Comparison of ENCODE assay signal across 17 cellular contexts in the genomic region with DNA sequence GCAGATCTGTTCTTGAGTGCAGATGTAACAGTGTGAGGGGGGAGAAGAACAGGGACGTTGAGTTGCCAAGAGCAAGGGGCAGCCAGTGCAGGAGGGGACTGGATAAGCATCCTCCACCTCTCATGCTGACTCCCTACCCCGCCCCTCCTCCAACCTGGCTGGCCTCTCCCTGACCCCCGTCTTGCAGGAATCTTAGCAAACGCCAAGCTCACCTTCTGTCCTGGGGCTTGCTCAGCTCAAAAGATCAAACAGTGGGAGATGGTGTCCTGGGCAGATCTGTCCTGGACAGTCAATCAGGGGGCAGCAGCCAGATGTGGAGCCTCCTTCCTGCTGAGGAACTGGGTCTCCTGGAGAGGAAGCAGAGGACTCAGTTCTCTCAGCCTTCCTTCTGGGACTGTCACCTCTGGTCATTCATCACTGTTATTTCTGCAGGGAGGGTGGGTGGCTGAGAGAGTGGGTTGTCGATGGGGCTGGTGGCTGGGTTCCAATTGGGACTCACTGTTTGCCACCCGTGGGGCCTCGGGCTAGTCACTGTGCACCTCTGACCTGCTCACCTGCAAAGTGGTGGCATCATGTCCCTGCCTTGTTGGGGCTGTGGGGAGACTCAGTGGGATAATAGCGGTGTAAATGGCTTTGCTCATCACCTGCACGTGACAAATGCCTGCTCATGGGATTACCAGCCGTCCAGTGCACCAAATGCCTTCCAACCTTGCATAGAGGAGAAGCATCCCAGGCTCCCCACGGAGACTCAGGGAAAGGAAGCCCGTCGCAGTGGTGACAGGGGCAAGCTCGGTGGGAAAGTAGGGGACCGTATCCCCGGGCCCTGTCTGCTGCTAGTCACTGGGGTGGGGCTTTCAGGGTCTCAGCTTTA.
"Had no signal": no experiment of that assay in that cellular context is flagged by ENCODE, and none has a peak within 500 bp of the region (broad histone marks: within the 10 kb centered on the region; RNA-seq: fewer than 3 reads in every experiment).

No MANE protein-coding gene starts in this region.

- H3K4me3 Mint-ChIP-seq: activated T-helper 1 cell treated with anti-CD3 and anti-CD28 coated beads, Interleukin-12 subunit alpha, Interleukin-12 subunit beta, Interleukin-2, Interleukin-4 antibody, amounts not matched to agents 30 ng/mL and 10 ng/mL and 1 ng/mL, durations not matched to agents 14 hours and 24 hours and 36 hours; memory B cell; naive thymus-derived CD8-positive, alpha-beta T cell; T-helper 1 cell treated with Interleukin-12 subunit alpha and Interleukin-12 subunit beta and Interleukin-4 antibody, amounts not matched to agents 30 μg/mL and 1 μg/mL, for 36 hours had no signal

- H3K4me1 ChIP-seq: uterus had no signal

- H3K27ac ChIP-seq: dorsolateral prefrontal cortex, uterus had no signal

- H3K27ac Mint-ChIP-seq: activated naive CD4-positive, alpha-beta T cell treated with anti-CD3 and anti-CD28 coated beads, Interleukin-2, amount 50 U/mL, for 72 hours; activated T-helper 1 cell treated with anti-CD3 and anti-CD28 coated beads, Interleukin-12 subunit alpha, Interleukin-12 subunit beta, Interleukin-2, Interleukin-4 antibody, amounts not matched to agents 30 ng/mL and 10 ng/mL and 1 ng/mL, durations not matched to agents 14 hours and 24 hours and 36 hours; memory B cell; naive thymus-derived CD8-positive, alpha-beta T cell; T-helper 1 cell treated with Interleukin-12 subunit alpha and Interleukin-12 subunit beta and Interleukin-4 antibody, amounts not matched to agents 30 μg/mL and 1 μg/mL, for 36 hours had no signal

- H3K4me3 ChIP-seq: dorsolateral prefrontal cortex, uterus had no signal

- H3K36me3 Mint-ChIP-seq: activated naive CD4-positive, alpha-beta T cell treated with anti-CD3 and anti-CD28 coated beads, Interleukin-2, amount 50 U/mL, for 72 hours; memory B cell; naive thymus-derived CD8-positive, alpha-beta T cell had no signal

- H3K9me3 Mint-ChIP-seq: activated naive CD4-positive, alpha-beta T cell treated with anti-CD3 and anti-CD28 coated beads, Interleukin-2, amount 50 U/mL, for 72 hours; activated T-helper 1 cell treated with anti-CD3 and anti-CD28 coated beads, Interleukin-12 subunit alpha, Interleukin-12 subunit beta, Interleukin-2, Interleukin-4 antibody, amounts not matched to agents 30 ng/mL and 10 ng/mL and 1 ng/mL, durations not matched to agents 14 hours and 24 hours and 36 hours; memory B cell; naive thymus-derived CD8-positive, alpha-beta T cell; T-helper 1 cell treated with Interleukin-12 subunit alpha and Interleukin-12 subunit beta and Interleukin-4 antibody, amounts not matched to agents 30 μg/mL and 1 μg/mL, for 36 hours had no signal

- DNase-seq: activated CD4-positive, alpha-beta T cell treated with anti-CD3 and anti-CD28 coated beads, Interleukin-2, amount 50 U/mL, for 1 hour; activated CD4-positive, CD25-positive, alpha-beta regulatory T cell treated with anti-CD3 and anti-CD28 coated beads, Interleukin-2, amount 50 U/mL, for 72 hours; activated gamma-delta T cell treated with Interleukin-2 at 50 U/mL for 16 hours; activated T-cell treated with anti-CD3 and anti-CD28 coated beads for 4 hours; erythroblast; foreskin melanocyte; left ventricle myocardium superior; naive thymus-derived CD8-positive, alpha-beta T cell; retina; stimulated activated CD8-positive, alpha-beta memory T cell treated with anti-CD3 and anti-CD28 coated beads, Interleukin-4, amount 100 ng/mL, for 48 hours; stimulated activated naive CD4-positive, alpha-beta T cell; uterus had no signal

- ATAC-seq: activated naive CD4-positive, alpha-beta T cell treated with anti-CD3 and anti-CD28 coated beads, Interleukin-2, amount 50 U/mL, for 72 hours; left ventricle myocardium superior; naive thymus-derived CD8-positive, alpha-beta T cell had no signal

- H3K4me1 Mint-ChIP-seq: memory B cell; naive thymus-derived CD8-positive, alpha-beta T cell had no signal

- H3K27me3 ChIP-seq: uterus had no signal

- H3K36me3 ChIP-seq: uterus had no signal

- H3K9me3 ChIP-seq: uterus had no signal
